In the genomic region with DNA sequence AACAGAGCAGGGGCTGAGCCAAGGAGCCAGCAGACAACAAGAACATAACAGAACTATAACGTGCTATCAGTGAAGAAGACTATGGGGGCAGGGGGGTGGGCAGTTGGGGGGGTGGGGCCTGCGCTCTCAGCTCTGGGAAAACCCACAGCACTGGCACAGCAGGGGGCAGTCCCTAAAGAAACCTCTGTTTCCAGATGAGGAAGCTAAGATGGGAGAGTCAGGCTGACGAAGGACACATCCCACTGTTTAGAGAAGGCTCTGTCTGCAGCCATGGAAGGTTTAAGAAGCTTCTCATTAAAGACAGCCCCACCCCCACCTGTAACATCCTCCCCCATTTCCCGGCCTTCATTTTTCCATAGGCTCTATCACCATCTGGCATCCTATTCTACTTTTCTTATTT, we compare ENCODE assay signal across 24 cellular contexts.
"Had no signal": no experiment of that assay in that cellular context is flagged by ENCODE, and none has a peak within 500 bp of the region (broad histone marks: within the 10 kb centered on the region; RNA-seq: fewer than 3 reads in every experiment).

No MANE protein-coding gene starts in this region.

- H3K27me3 Mint-ChIP-seq: activated B cell treated with CpG ODN at 0.5 μM for 24 hours; activated CD4-positive, alpha-beta T cell treated with anti-CD3 and anti-CD28 coated beads for 36 hours; activated naive CD8-positive, alpha-beta T cell treated with anti-CD3 and anti-CD28 coated beads, Interleukin-2, amount 10 ng/mL, durations not matched to agents 7 days and 5 days; activated T-cell treated with anti-CD3 and anti-CD28 coated beads, Interleukin-2, amount 50 U/mL, for 24 hours; stimulated activated memory B cell treated with anti-CD40 and anti-IgM and Interleukin-4, amounts not matched to agents 10 μg/mL and 1 μg/mL and 100 μg/mL, for 72 hours; type B pancreatic cell had no signal

- H3K4me3 ChIP-seq: coronary artery, esophagus squamous epithelium, gastrocnemius medialis, right lobe of liver, skin epidermis, thoracic aorta, vagina had no signal

- H3K36me3 Mint-ChIP-seq: stimulated activated memory B cell treated with anti-CD40 and anti-IgM and Interleukin-4, amounts not matched to agents 10 μg/mL and 1 μg/mL and 100 μg/mL, for 72 hours; type B pancreatic cell had no signal

- DNase-seq: activated B cell treated with CpG ODN at 0.5 μM for 24 hours; activated CD4-positive, alpha-beta T cell treated with anti-CD3 and anti-CD28 coated beads for 36 hours; activated CD4-positive, alpha-beta T cell treated with anti-CD3 and anti-CD28 coated beads, Interleukin-2, amount 50 U/mL, for 4 hours; activated CD8-positive, alpha-beta memory T cell treated with anti-CD3 and anti-CD28 coated beads for 24 hours; activated CD8-positive, alpha-beta memory T cell treated with anti-CD3 and anti-CD28 coated beads, Interleukin-2, amount 50 U/mL, for 4 hours; activated naive CD4-positive, alpha-beta T cell treated with Interleukin-2 at 50 U/mL for 16 hours; activated naive CD8-positive, alpha-beta T cell treated with anti-CD3 and anti-CD28 coated beads, Interleukin-2, amount 10 ng/mL, durations not matched to agents 7 days and 5 days; activated T-cell treated with anti-CD3 and anti-CD28 coated beads, Interleukin-2, amount 50 U/mL, for 24 hours; amygdala; cerebellar nuclear complex; esophagus squamous epithelium; gastrocnemius medialis; hippocampal formation; left cardiac atrium; right lobe of liver; stimulated activated CD4-positive, alpha-beta T cell treated with anti-CD3 and anti-CD28 coated beads, Interleukin-2, amount 100 ng/mL, for 24 hours had no signal

- H3K4me1 Mint-ChIP-seq: activated B cell treated with CpG ODN at 0.5 μM for 24 hours had no signal

- ATAC-seq: activated CD4-positive, alpha-beta T cell treated with anti-CD3 and anti-CD28 coated beads for 36 hours; gastrocnemius medialis; left cardiac atrium; stimulated activated memory B cell treated with anti-CD40 and anti-IgM and Interleukin-4, amounts not matched to agents 10 μg/mL and 1 μg/mL and 100 μg/mL, for 72 hours had no signal

- H3K27ac Mint-ChIP-seq: activated B cell treated with CpG ODN at 0.5 μM for 24 hours; activated CD4-positive, alpha-beta T cell treated with anti-CD3 and anti-CD28 coated beads for 36 hours; activated naive CD8-positive, alpha-beta T cell treated with anti-CD3 and anti-CD28 coated beads, Interleukin-2, amount 10 ng/mL, durations not matched to agents 7 days and 5 days; activated T-cell treated with anti-CD3 and anti-CD28 coated beads, Interleukin-2, amount 50 U/mL, for 24 hours; activated T-helper 2 cell treated with anti-CD3 and anti-CD28 coated beads, Interferon-gamma antibody, Interleukin-2, Interleukin-4, amounts not matched to agents 10 μg/mL and 5 μg/mL and 100 μg/mL, durations not matched to agents 14 hours and 24 hours and 36 hours; stimulated activated memory B cell treated with anti-CD40 and anti-IgM and Interleukin-4, amounts not matched to agents 10 μg/mL and 1 μg/mL and 100 μg/mL, for 72 hours; type B pancreatic cell had no signal

- H3K27ac ChIP-seq: coronary artery, esophagus squamous epithelium, gastrocnemius medialis, right lobe of liver, skin epidermis, thoracic aorta, vagina had no signal

- H3K36me3 ChIP-seq: esophagus squamous epithelium, gastrocnemius medialis, right lobe of liver, thoracic aorta, vagina had no signal

- H3K4me3 Mint-ChIP-seq: activated B cell treated with CpG ODN at 0.5 μM for 24 hours; activated CD4-positive, alpha-beta T cell treated with anti-CD3 and anti-CD28 coated beads for 36 hours; activated naive CD8-positive, alpha-beta T cell treated with anti-CD3 and anti-CD28 coated beads, Interleukin-2, amount 10 ng/mL, durations not matched to agents 7 days and 5 days; activated T-cell treated with anti-CD3 and anti-CD28 coated beads, Interleukin-2, amount 50 U/mL, for 24 hours; nephron; stimulated activated memory B cell treated with anti-CD40 and anti-IgM and Interleukin-4, amounts not matched to agents 10 μg/mL and 1 μg/mL and 100 μg/mL, for 72 hours; type B pancreatic cell had no signal

- H3K9me3 Mint-ChIP-seq: activated B cell treated with CpG ODN at 0.5 μM for 24 hours; activated naive CD8-positive, alpha-beta T cell treated with anti-CD3 and anti-CD28 coated beads, Interleukin-2, amount 10 ng/mL, durations not matched to agents 7 days and 5 days; activated T-cell treated with anti-CD3 and anti-CD28 coated beads, Interleukin-2, amount 50 U/mL, for 24 hours; activated T-helper 2 cell treated with anti-CD3 and anti-CD28 coated beads, Interferon-gamma antibody, Interleukin-2, Interleukin-4, amounts not matched to agents 10 μg/mL and 5 μg/mL and 100 μg/mL, durations not matched to agents 14 hours and 24 hours and 36 hours; nephron; stimulated activated memory B cell treated with anti-CD40 and anti-IgM and Interleukin-4, amounts not matched to agents 10 μg/mL and 1 μg/mL and 100 μg/mL, for 72 hours; type B pancreatic cell had no signal

- H3K27me3 ChIP-seq: esophagus squamous epithelium, gastrocnemius medialis, right lobe of liver, vagina had no signal
